ENCODE assay signal across 32 cellular contexts in genomic region chr2:199414465-199414864, GRCh38. TPM values are rescaled to one million over a fixed set of nuclear protein-coding genes. Genes with fewer than 3 reads are reported as not detected.
"Had no signal": no experiment of that assay in that cellular context is flagged by ENCODE, and none has a peak within 500 bp of the region (broad histone marks: within the 10 kb centered on the region; RNA-seq: fewer than 3 reads in every experiment).

No MANE protein-coding gene starts in this region.

- DNase-seq: activated B cell treated with CpG ODN at 0.5 μM for 24 hours; activated CD4-positive, alpha-beta memory T cell treated with anti-CD3 and anti-CD28 coated beads for 36 hours; activated CD4-positive, alpha-beta T cell treated with anti-CD3 and anti-CD28 coated beads for 4 hours; activated CD4-positive, alpha-beta T cell treated with anti-CD3 and anti-CD28 coated beads, Interleukin-2, amount 10 ng/mL, durations not matched to agents 24 days and 14 days; activated CD4-positive, alpha-beta T cell treated with anti-CD3 and anti-CD28 coated beads, Interleukin-2, amount 50 U/mL, for 1 hour; activated CD4-positive, alpha-beta T cell treated with anti-CD3 and anti-CD28 coated beads, Interleukin-2, amount 50 U/mL, for 4 hours; activated CD4-positive, CD25-positive, alpha-beta regulatory T cell treated with anti-CD3 and anti-CD28 coated beads, Interleukin-2, amount 50 U/mL, for 72 hours; activated CD8-positive, alpha-beta memory T cell treated with anti-CD3 and anti-CD28 coated beads, Interleukin-2, amount 50 U/mL, for 4 hours; activated CD8-positive, alpha-beta T cell treated with anti-CD3 and anti-CD28 coated beads for 36 hours; activated effector memory CD4-positive, alpha-beta T cell treated with anti-CD3 and anti-CD28 coated beads, Interleukin-2, amount 50 U/mL, for 16 hours; activated gamma-delta T cell treated with Interleukin-2 at 50 U/mL for 16 hours; activated naive CD4-positive, alpha-beta T cell; activated naive CD4-positive, alpha-beta T cell treated with anti-CD3 and anti-CD28 coated beads for 36 hours; activated naive CD4-positive, alpha-beta T cell treated with anti-CD3 and anti-CD28 coated beads, Interleukin-2, amount 50 U/mL, for 16 hours; activated naive CD8-positive, alpha-beta T cell treated with anti-CD3 and anti-CD28 coated beads for 36 hours; activated T-cell treated with anti-CD3 and anti-CD28 coated beads for 4 hours; activated T-cell treated with anti-CD3 and anti-CD28 coated beads, Interleukin-2, amount 50 U/mL, for 1 hour; activated T-cell treated with anti-CD3 and anti-CD28 coated beads, Interleukin-2, amount 50 U/mL, for 4 hours; activated T-cell treated with anti-CD3 and anti-CD28 coated beads, Interleukin-2, amount 50 U/mL, for 72 hours; adrenal gland; amniotic stem cell; aorta; body of pancreas; brain microvascular endothelial cell; central memory CD4-positive, alpha-beta T cell; T-cell; T-helper 17 cell had no signal

- H3K36me3 Mint-ChIP-seq: activated CD4-positive, alpha-beta memory T cell treated with anti-CD3 and anti-CD28 coated beads for 36 hours; activated naive CD4-positive, alpha-beta T cell treated with anti-CD3 and anti-CD28 coated beads, Interleukin-2, amount 50 U/mL, for 72 hours; activated naive CD8-positive, alpha-beta T cell treated with anti-CD3 and anti-CD28 coated beads for 36 hours; T-cell had no signal

- H3K27ac Mint-ChIP-seq: activated B cell treated with CpG ODN at 0.5 μM for 24 hours; activated CD4-positive, alpha-beta memory T cell treated with anti-CD3 and anti-CD28 coated beads for 36 hours; activated CD4-positive, alpha-beta T cell treated with anti-CD3 and anti-CD28 coated beads, Interleukin-2, amount 10 ng/mL, durations not matched to agents 24 days and 14 days; activated CD8-positive, alpha-beta T cell treated with anti-CD3 and anti-CD28 coated beads for 36 hours; activated naive CD4-positive, alpha-beta T cell treated with anti-CD3 and anti-CD28 coated beads for 36 hours; activated naive CD4-positive, alpha-beta T cell treated with anti-CD3 and anti-CD28 coated beads, Interleukin-2, amount 50 U/mL, for 72 hours; activated naive CD8-positive, alpha-beta T cell treated with anti-CD3 and anti-CD28 coated beads for 36 hours; activated T-cell treated with anti-CD3 and anti-CD28 coated beads, Interleukin-2, amount 50 U/mL, for 72 hours; activated T-helper 1 cell treated with anti-CD3 and anti-CD28 coated beads, Interleukin-12 subunit alpha, Interleukin-12 subunit beta, Interleukin-2, Interleukin-4 antibody, amounts not matched to agents 30 ng/mL and 10 ng/mL and 1 ng/mL, durations not matched to agents 14 hours and 24 hours and 36 hours; activated T-helper 17 cell treated with anti-CD3 and anti-CD28 coated beads, Interleukin-2, amount 50 U/mL, for 72 hours; T-cell; T-helper 17 cell had no signal

- H3K27ac ChIP-seq: adrenal gland, body of pancreas, brain microvascular endothelial cell, breast epithelium, VCaP had no signal

- H3K36me3 ChIP-seq: adrenal gland, brain microvascular endothelial cell, breast epithelium had no signal

- H3K27me3 ChIP-seq: adrenal gland, body of pancreas, brain microvascular endothelial cell, breast epithelium had no signal

- H3K9me3 ChIP-seq: adrenal gland, body of pancreas, breast epithelium had no signal

- H3K27me3 Mint-ChIP-seq: activated CD4-positive, alpha-beta T cell treated with anti-CD3 and anti-CD28 coated beads, Interleukin-2, amount 10 ng/mL, durations not matched to agents 24 days and 14 days; activated naive CD8-positive, alpha-beta T cell treated with anti-CD3 and anti-CD28 coated beads for 36 hours had no signal

- H3K4me3 Mint-ChIP-seq: activated B cell treated with CpG ODN at 0.5 μM for 24 hours; activated CD4-positive, alpha-beta memory T cell treated with anti-CD3 and anti-CD28 coated beads for 36 hours; activated CD4-positive, alpha-beta T cell treated with anti-CD3 and anti-CD28 coated beads, Interleukin-2, amount 10 ng/mL, durations not matched to agents 24 days and 14 days; activated CD8-positive, alpha-beta T cell treated with anti-CD3 and anti-CD28 coated beads for 36 hours; activated naive CD4-positive, alpha-beta T cell treated with anti-CD3 and anti-CD28 coated beads for 36 hours; activated naive CD8-positive, alpha-beta T cell treated with anti-CD3 and anti-CD28 coated beads for 36 hours; activated T-cell treated with anti-CD3 and anti-CD28 coated beads, Interleukin-2, amount 50 U/mL, for 4 hours; activated T-cell treated with anti-CD3 and anti-CD28 coated beads, Interleukin-2, amount 50 U/mL, for 72 hours; activated T-helper 1 cell treated with anti-CD3 and anti-CD28 coated beads, Interleukin-12 subunit alpha, Interleukin-12 subunit beta, Interleukin-2, Interleukin-4 antibody, amounts not matched to agents 30 ng/mL and 10 ng/mL and 1 ng/mL, durations not matched to agents 14 hours and 24 hours and 36 hours; activated T-helper 17 cell treated with anti-CD3 and anti-CD28 coated beads, Interleukin-2, amount 50 U/mL, for 72 hours; T-cell; T-helper 17 cell had no signal

- H3K4me1 ChIP-seq: adrenal gland, body of pancreas, breast epithelium had no signal

- H3K4me3 ChIP-seq: adrenal gland, body of pancreas, breast epithelium had no signal

- ATAC-seq: activated CD8-positive, alpha-beta T cell treated with anti-CD3 and anti-CD28 coated beads for 36 hours; activated naive CD4-positive, alpha-beta T cell treated with anti-CD3 and anti-CD28 coated beads, Interleukin-2, amount 50 U/mL, for 72 hours; activated T-cell treated with anti-CD3 and anti-CD28 coated beads, Interleukin-2, amount 50 U/mL, for 4 hours; activated T-cell treated with anti-CD3 and anti-CD28 coated beads, Interleukin-2, amount 50 U/mL, for 72 hours; activated T-helper 17 cell treated with anti-CD3 and anti-CD28 coated beads, Interleukin-2, amount 50 U/mL, for 72 hours; body of pancreas; T-cell; T-helper 17 cell had no signal

- H3K9me3 Mint-ChIP-seq: activated B cell treated with CpG ODN at 0.5 μM for 24 hours; activated CD4-positive, alpha-beta memory T cell treated with anti-CD3 and anti-CD28 coated beads for 36 hours; activated CD4-positive, alpha-beta T cell treated with anti-CD3 and anti-CD28 coated beads, Interleukin-2, amount 10 ng/mL, durations not matched to agents 24 days and 14 days; activated CD8-positive, alpha-beta T cell treated with anti-CD3 and anti-CD28 coated beads for 36 hours; activated naive CD4-positive, alpha-beta T cell treated with anti-CD3 and anti-CD28 coated beads for 36 hours; activated naive CD4-positive, alpha-beta T cell treated with anti-CD3 and anti-CD28 coated beads, Interleukin-2, amount 50 U/mL, for 72 hours; activated naive CD8-positive, alpha-beta T cell treated with anti-CD3 and anti-CD28 coated beads for 36 hours; activated T-cell treated with anti-CD3 and anti-CD28 coated beads, Interleukin-2, amount 50 U/mL, for 4 hours; activated T-cell treated with anti-CD3 and anti-CD28 coated beads, Interleukin-2, amount 50 U/mL, for 72 hours; activated T-helper 1 cell treated with anti-CD3 and anti-CD28 coated beads, Interleukin-12 subunit alpha, Interleukin-12 subunit beta, Interleukin-2, Interleukin-4 antibody, amounts not matched to agents 30 ng/mL and 10 ng/mL and 1 ng/mL, durations not matched to agents 14 hours and 24 hours and 36 hours; activated T-helper 17 cell treated with anti-CD3 and anti-CD28 coated beads, Interleukin-2, amount 50 U/mL, for 72 hours; T-cell had no signal

- H3K4me1 Mint-ChIP-seq: activated B cell treated with CpG ODN at 0.5 μM for 24 hours; activated CD4-positive, alpha-beta T cell treated with anti-CD3 and anti-CD28 coated beads, Interleukin-2, amount 10 ng/mL, durations not matched to agents 24 days and 14 days; activated naive CD8-positive, alpha-beta T cell treated with anti-CD3 and anti-CD28 coated beads for 36 hours; activated T-helper 17 cell treated with anti-CD3 and anti-CD28 coated beads, Interleukin-2, amount 50 U/mL, for 72 hours; T-cell had no signal

RNA-seq across cellular contexts. Expression of gene SATB2, which starts 43.3 kb away (rescaled TPM):
- total RNA-seq: activated CD4-positive, alpha-beta T cell treated with anti-CD3 and anti-CD28 coated beads, Interleukin-2, amount 10 ng/mL, durations not matched to agents 24 days and 14 days; activated T-helper 1 cell treated with anti-CD3 and anti-CD28 coated beads, Interleukin-12 subunit alpha, Interleukin-12 subunit beta, Interleukin-2, Interleukin-4 antibody, amounts not matched to agents 30 ng/mL and 10 ng/mL and 1 ng/mL, durations not matched to agents 14 hours and 24 hours and 36 hours had no signal
